In genomic region chr16:81212830-81213465, GRCh38 we compare ENCODE assay signal across 30 cellular contexts. TPM values are rescaled to one million over a fixed set of nuclear protein-coding genes. Genes with fewer than 3 reads are reported as not detected.
"Had no signal": no experiment of that assay in that cellular context is flagged by ENCODE, and none has a peak within 500 bp of the region (broad histone marks: within the 10 kb centered on the region; RNA-seq: fewer than 3 reads in every experiment).

No MANE protein-coding gene starts in this region.

- H3K4me3 Mint-ChIP-seq: activated CD4-positive, alpha-beta memory T cell treated with anti-CD3 and anti-CD28 coated beads for 36 hours; activated naive CD4-positive, alpha-beta T cell treated with anti-CD3 and anti-CD28 coated beads for 36 hours; activated T-cell treated with anti-CD3 and anti-CD28 coated beads, Interleukin-2, amount 50 U/mL, for 72 hours; natural killer cell had no signal

- FAIRE-seq: endometrium had no signal

- DNase-seq: activated CD4-positive, alpha-beta memory T cell treated with anti-CD3 and anti-CD28 coated beads for 36 hours; activated CD4-positive, alpha-beta T cell treated with anti-CD3 and anti-CD28 coated beads for 48 hours; activated effector memory CD4-positive, alpha-beta T cell treated with Interleukin-2 at 50 U/mL for 16 hours; activated naive CD4-positive, alpha-beta T cell treated with anti-CD3 and anti-CD28 coated beads for 36 hours; activated T-cell treated with anti-CD3 and anti-CD28 coated beads, Interleukin-2, amount 50 U/mL, for 72 hours; anterior cingulate cortex; body of pancreas; erythroblast; foreskin fibroblast; heart right ventricle; kidney glomerular epithelial cell; left lung; midbrain; natural killer cell; ovary; right cardiac atrium; stimulated activated CD4-positive, alpha-beta T cell treated with anti-CD3 and anti-CD28 coated beads, Interleukin-12 subunit alpha, Interleukin-12 subunit beta, amount 100 ng/mL, for 4 hours; stimulated activated CD4-positive, alpha-beta T cell treated with anti-CD3 and anti-CD28 coated beads, Interleukin-4, amount 100 ng/mL, for 4 hours; stimulated activated naive CD8-positive, alpha-beta T cell treated with anti-CD3 and anti-CD28 coated beads, Interleukin-15, Interleukin-2, amounts not matched to agents 100 U/mL and 50 U/mL, for 24 hours; substantia nigra; T-helper 9 cell; thyroid gland; upper lobe of right lung had no signal

- ATAC-seq: activated T-cell treated with anti-CD3 and anti-CD28 coated beads, Interleukin-2, amount 50 U/mL, for 72 hours; body of pancreas; heart right ventricle; left lung; natural killer cell; right cardiac atrium; upper lobe of right lung had no signal

- H3K9me3 Mint-ChIP-seq: activated CD4-positive, alpha-beta memory T cell treated with anti-CD3 and anti-CD28 coated beads for 36 hours; activated naive CD4-positive, alpha-beta T cell treated with anti-CD3 and anti-CD28 coated beads for 36 hours; activated T-cell treated with anti-CD3 and anti-CD28 coated beads, Interleukin-2, amount 50 U/mL, for 72 hours; natural killer cell had no signal

- H3K36me3 ChIP-seq: heart right ventricle, left lung, neutrophil, ovary, thyroid gland, upper lobe of right lung had no signal

- H3K9me3 ChIP-seq: body of pancreas, heart right ventricle, left lung, neutrophil, ovary, thyroid gland, upper lobe of right lung had no signal

- H3K27ac Mint-ChIP-seq: activated CD4-positive, alpha-beta memory T cell treated with anti-CD3 and anti-CD28 coated beads for 36 hours; activated naive CD4-positive, alpha-beta T cell treated with anti-CD3 and anti-CD28 coated beads for 36 hours; activated T-cell treated with anti-CD3 and anti-CD28 coated beads, Interleukin-2, amount 50 U/mL, for 72 hours; natural killer cell had no signal

- H3K27ac ChIP-seq: body of pancreas, heart right ventricle, left lung, neutrophil, ovary, thyroid gland, upper lobe of right lung had no signal

- H3K4me1 Mint-ChIP-seq: natural killer cell had no signal

- H3K4me3 ChIP-seq: body of pancreas, heart right ventricle, left lung, lung, ovary, thyroid gland, upper lobe of right lung had no signal

- H3K36me3 Mint-ChIP-seq: activated CD4-positive, alpha-beta memory T cell treated with anti-CD3 and anti-CD28 coated beads for 36 hours; natural killer cell had no signal

- H3K4me1 ChIP-seq: body of pancreas, heart right ventricle, left lung, thyroid gland, upper lobe of right lung had no signal

- H3K27me3 ChIP-seq: body of pancreas, ovary, thyroid gland, upper lobe of right lung had no signal

RNA-seq across cellular contexts. Expression of gene BCO1, which starts 25.5 kb away (rescaled TPM):
- total RNA-seq: activated CD4-positive, alpha-beta memory T cell treated with anti-CD3 and anti-CD28 coated beads for 36 hours; activated naive CD4-positive, alpha-beta T cell treated with anti-CD3 and anti-CD28 coated beads for 36 hours; activated T-cell treated with anti-CD3 and anti-CD28 coated beads, Interleukin-2, amount 50 U/mL, for 72 hours; body of pancreas; cardiac septum; chondrocyte; natural killer cell; right cardiac atrium; skeletal muscle tissue; T-helper 1 cell treated with Interleukin-12 subunit alpha and Interleukin-12 subunit beta and Interleukin-4 antibody, amounts not matched to agents 30 ng/mL and 1 ng/mL, for 36 hours had no signal
- polyA plus RNA-seq: heart right ventricle, right cardiac atrium had no signal
